Comparison of ENCODE assay signal across 18 cellular contexts in genomic region chr2:119608553-119608952, GRCh38.
A peak's percentile ranks its signal among the peaks of the same experiment; 100 is the strongest.
DNase-seq lines count a peak whose midpoint lies in the region; ATAC-seq and TF ChIP-seq lines count a peak whose summit lies in the region.
"Had no signal": no experiment of that assay in that cellular context is flagged by ENCODE, and none has a peak within 500 bp of the region (broad histone marks: within the 10 kb centered on the region; RNA-seq: fewer than 3 reads in every experiment).

No MANE protein-coding gene starts in this region.

- no peaks in the 10 kb centered on the region for H3F3A ChIP-seq in PC-3 (ENCODE audit: low read length, unreplicated experiment)

- BruUV-seq in PC-3 (replicated peaks; lab: Mats Ljungman, UMichigan) (no TSS peak), Caco-2 (replicated peaks; lab: Mats Ljungman, UMichigan) (no TSS peak)

- H3K27me3 ChIP-seq in PC-3 (ENCODE audit: low read length) (peaks cover 7% of the 10 kb centered on the region; the same call in 1 of the 2 replicates), Caco-2 (replicated peaks; ENCODE audit: control insufficient read depth, insufficient read depth, low read length) (no peaks in the 10 kb centered on the region)

- intact Hi-C loops in PC-3 (cut with micrococcal nuclease) (no loop called here), Caco-2 (cut with micrococcal nuclease; ENCODE audit: unreplicated experiment) (no loop called here)

- ATAC-seq in PC-3: no peak
- no peak for ATAC-seq in GM18505 (IDR thresholded peaks at IDR 0.05; ENCODE audit: unreplicated experiment)
- ATAC-seq: A549, GM12878, GM23338 had no signal

- DNase-seq in A172 (ENCODE audit: low spot score) (peak; percentile 65), HEK293T (ENCODE audit: extremely low spot score) (no peak), PC-3 (peak; percentile 13), nucleus accumbens (lab: John Stamatoyannopoulos, UW) (no peak), Caco-2 (no peak)
- DNase-seq: C1 segment of cervical spinal cord; CD4-positive, alpha-beta memory T cell; COR-L47; DMS153; DND-41; EL; GDM1 had no signal

- no peaks in the 10 kb centered on the region for H3K9me3 Mint-ChIP-seq in Caco-2 (ENCODE audit: unreplicated experiment)

- no peak overlapping the region for H3K4me3 Mint-ChIP-seq in Caco-2 (ENCODE audit: unreplicated experiment)
- H3K4me3 Mint-ChIP-seq: CD4-positive, alpha-beta memory T cell; GM23338 had no signal

- no peak for TF ChIP-seq POLR2A in GM18505 (IDR thresholded peaks at IDR 0.05; ENCODE audit: borderline replicate concordance, extremely low read depth, insufficient read depth, insufficient read length)

- H3K9ac ChIP-seq in PC-3 (ENCODE audit: low read length): no peak overlapping the region

- H3K27me3 Mint-ChIP-seq in Caco-2 (ENCODE audit: insufficient read depth, unreplicated experiment): peaks cover 20% of the 10 kb centered on the region

- H3K36me3 Mint-ChIP-seq in Caco-2 (ENCODE audit: insufficient read depth, unreplicated experiment): no peaks in the 10 kb centered on the region
- H3K36me3 Mint-ChIP-seq: CD4-positive, alpha-beta memory T cell had no signal

- H3K4me1 ChIP-seq in PC-3 (ENCODE audit: insufficient read depth, low read length): peaks cover 7% of the 10 kb centered on the region
- H3K4me1 ChIP-seq in Caco-2: no peaks in the 10 kb centered on the region
- H3K4me1 ChIP-seq: A549, HAP-1 had no signal

- POLR2A ChIA-PET in HEK293T (lab: Yijun Ruan, JAX): no interaction called here
- POLR2A ChIA-PET in PC-3 (lab: Charles Lee; ENCODE audit: unreplicated experiment): no interaction called here
- POLR2A ChIA-PET in Caco-2 (lab: Charles Lee): no interaction called here

- H3K36me3 ChIP-seq in PC-3 (ENCODE audit: low read depth, low read length): no peaks in the 10 kb centered on the region
- no peaks in the 10 kb centered on the region for H3K36me3 ChIP-seq in Caco-2 (ENCODE audit: control insufficient read depth, insufficient read depth, low read length)
- H3K36me3 ChIP-seq: HAP-1 had no signal

- no peaks in the 10 kb centered on the region for H3K9me2 ChIP-seq in PC-3 (replicated peaks; ENCODE audit: low read length)

- H4K20me1 ChIP-seq in PC-3 (ENCODE audit: low read length): no peaks in the 10 kb centered on the region

- H3K27ac Mint-ChIP-seq in Caco-2 (ENCODE audit: unreplicated experiment): no peak overlapping the region
- H3K27ac Mint-ChIP-seq: CD4-positive, alpha-beta memory T cell; GM23338 had no signal

- H3K4me3 ChIP-seq in PC-3 (ENCODE audit: low read length): no peak overlapping the region
- no peak overlapping the region for H3K4me3 ChIP-seq in Caco-2 (ENCODE audit: low read depth, low read length)
- H3K4me3 ChIP-seq: A549, GM12878, GM23338, HAP-1 had no signal

- H3K4me2 ChIP-seq in PC-3 (ENCODE audit: low read length): no peak overlapping the region
- H3K4me2 ChIP-seq: A549, GM23338 had no signal

- H3K27ac ChIP-seq in PC-3 (ENCODE audit: low read length): no peak overlapping the region
- H3K27ac ChIP-seq: 22Rv1, A549 had no signal

- no peak overlapping the region for H2AFZ ChIP-seq in PC-3 (ENCODE audit: low read length)
- H2AFZ ChIP-seq: GM23338 had no signal

- CTCF ChIA-PET in HEK293T (lab: Yijun Ruan, JAX): no interaction called here
- CTCF ChIA-PET in PC-3 (lab: Charles Lee): no interaction called here
- CTCF ChIA-PET in Caco-2 (lab: Charles Lee): interaction anchor here (0.7 kb wide), 1 partner anchor 603 kb away, joined by 3 read pairs; no protein-coding TSS in a partner anchor

- no peaks in the 10 kb centered on the region for H3K4me1 Mint-ChIP-seq in Caco-2 (ENCODE audit: low read depth, unreplicated experiment)
- H3K4me1 Mint-ChIP-seq: CD4-positive, alpha-beta memory T cell; GM23338 had no signal

- H3K79me2 ChIP-seq in PC-3 (ENCODE audit: low read length): no peaks in the 10 kb centered on the region

- TF ChIP-seq CTCF in PC-3 (conservative IDR thresholded peaks at IDR 0.05; ENCODE audit: low read depth, low read length) (no peak), Caco-2 (IDR thresholded peaks at IDR 0.05; ENCODE audit: insufficient read depth in 1 of 2, low read depth in 1 of 2, low read length in 1 of 2, severe bottlenecking in 1 of 2, unreplicated experiment in 1 of 2) (no peak)

- no peaks in the 10 kb centered on the region for H3K9me3 ChIP-seq in PC-3 (ENCODE audit: low read length)
- peaks cover under 1% of the 10 kb centered on the region; the same call in 1 of the 2 replicates for H3K9me3 ChIP-seq in Caco-2
- H3K9me3 ChIP-seq: HAP-1 had no signal

TF ChIP-seq in HEK293T, 16 proteins besides CTCF, POLR2A, EP300 and RAD21:
- TF ChIP-seq, protein P1, sequence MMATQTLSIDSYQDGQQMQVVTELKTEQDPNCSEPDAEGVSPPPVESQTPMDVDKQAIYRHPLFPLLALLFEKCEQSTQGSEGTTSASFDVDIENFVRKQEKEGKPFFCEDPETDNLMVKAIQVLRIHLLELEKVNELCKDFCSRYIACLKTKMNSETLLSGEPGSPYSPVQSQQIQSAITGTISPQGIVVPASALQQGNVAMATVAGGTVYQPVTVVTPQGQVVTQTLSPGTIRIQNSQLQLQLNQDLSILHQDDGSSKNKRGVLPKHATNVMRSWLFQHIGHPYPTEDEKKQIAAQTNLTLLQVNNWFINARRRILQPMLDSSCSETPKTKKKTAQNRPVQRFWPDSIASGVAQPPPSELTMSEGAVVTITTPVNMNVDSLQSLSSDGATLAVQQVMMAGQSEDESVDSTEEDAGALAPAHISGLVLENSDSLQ (IDR thresholded peaks at IDR 0.05): peak; percentile 80
- TF ChIP-seq BHLHE40 (IDR thresholded peaks at IDR 0.05; ENCODE audit: borderline replicate concordance): no peak

Comparison
In these comparisons a context has a peak if more than half of its experiments do, and no peak if none do; other contexts are left out.
1. DNase-seq: peak in A172 (single experiment) and PC-3 (single experiment); none in HEK293T (single experiment), nucleus accumbens (0 of 56) and Caco-2 (0 of 2).